Comparison of ENCODE assay signal across 13 cellular contexts in genomic region chr6:100514603-100515002, GRCh38. TPM values are rescaled to one million over a fixed set of nuclear protein-coding genes. Genes with fewer than 3 reads are reported as not detected.
"Had no signal": no experiment of that assay in that cellular context is flagged by ENCODE, and none has a peak within 500 bp of the region (broad histone marks: within the 10 kb centered on the region; RNA-seq: fewer than 3 reads in every experiment).

No MANE protein-coding gene starts in this region.

- H3K27ac Mint-ChIP-seq: GM23338, HFFc6, IgD-negative memory B cell had no signal

- H3K4me1 Mint-ChIP-seq: GM23338, IgD-negative memory B cell had no signal

- H2AFZ ChIP-seq: GM23338 had no signal

- ATAC-seq: GM23338, HCT116, HepG2 had no signal

- H3K9me3 Mint-ChIP-seq: GM23338, HFFc6 had no signal

- H3K27me3 Mint-ChIP-seq: IgD-negative memory B cell had no signal

- DNase-seq: HFFc6, Karpas-422, KBM-7 had no signal

- FAIRE-seq: H1, H54, HepG2 had no signal

- H3K4me3 Mint-ChIP-seq: GM23338, HFFc6, IgD-negative memory B cell had no signal

- H3K4me2 ChIP-seq: GM23338, KMS-11 had no signal

- H3K9ac ChIP-seq: KMS-11 had no signal

- H3K27ac ChIP-seq: HL-60, KMS-11 had no signal

- H3K9me3 ChIP-seq: HAP-1 had no signal

RNA-seq across cellular contexts. Expression of gene SIM1, which starts 49.9 kb away (rescaled TPM):
- total RNA-seq: HepG2, HT1080 had no signal
